Comparison of ENCODE assay signal across 9 cellular contexts in genomic region chr6:107713214-107713962, GRCh38.
DNase-seq lines count a peak whose midpoint lies in the region; FAIRE-seq and TF ChIP-seq lines count a peak whose summit lies in the region.
"Had no signal": no experiment of that assay in that cellular context is flagged by ENCODE, and none has a peak within 500 bp of the region (broad histone marks: within the 10 kb centered on the region; RNA-seq: fewer than 3 reads in every experiment).

No MANE protein-coding gene starts in this region.

- peak overlapping the region; percentile 96 for H3K27ac Mint-ChIP-seq in activated T-cell treated with anti-CD3 and anti-CD28 coated beads, Interleukin-2, amount 50 U/mL, for 24 hours

- FAIRE-seq in kidney (lab: Jason Lieb, UNC): no peak

- H3K36me3 ChIP-seq in kidney (ENCODE audit: control insufficient read depth in 1 of 2, insufficient read depth in 2 of 2, low read length in 2 of 2) (no peaks in the 10 kb centered on the region), subcutaneous abdominal adipose tissue (ENCODE audit: control insufficient read depth in 5 of 5, insufficient read depth in 5 of 5, low read length in 5 of 5) (no peaks in the 10 kb centered on the region)

- H3K4me1 ChIP-seq in kidney (ENCODE audit: control insufficient read depth in 1 of 2, insufficient read depth in 1 of 2, low read depth in 1 of 2, low read length in 2 of 2): peaks cover 0 to 6% of the 10 kb centered on the region in 2 donors
- peaks cover 0 to 25% (median 13%) of the 10 kb centered on the region in 5 donors for H3K4me1 ChIP-seq in subcutaneous abdominal adipose tissue (ENCODE audit: control insufficient read depth in 5 of 5, insufficient read depth in 5 of 5, low read length in 5 of 5)

- peaks cover 4% of the 10 kb centered on the region for H3K9me3 Mint-ChIP-seq in activated T-cell treated with anti-CD3 and anti-CD28 coated beads, Interleukin-2, amount 50 U/mL, for 24 hours

- H3K36me3 Mint-ChIP-seq in activated T-cell treated with anti-CD3 and anti-CD28 coated beads, Interleukin-2, amount 50 U/mL, for 24 hours (ENCODE audit: low read depth): peaks cover 9% of the 10 kb centered on the region

- intact Hi-C loops in kidney (cut with DNase I): no loop called here

- no peak for TF ChIP-seq CTCF in kidney (IDR thresholded peaks at IDR 0.05; ENCODE audit: borderline replicate concordance, extremely low read depth, insufficient read depth)

- DNase-seq in activated T-cell treated with anti-CD3 and anti-CD28 coated beads for 48 hours (ENCODE audit: low read depth) (peak; percentile 47), activated T-cell treated with anti-CD3 and anti-CD28 coated beads for 4 hours (no peak), kidney (no peak), A172 (ENCODE audit: low spot score) (no peak), Ammon's horn (ENCODE audit: low spot score) (no peak), SW 1271 (lab: John Stamatoyannopoulos, UW) (no peak)
- peak; percentile 70 for DNase-seq in activated T-cell treated with anti-CD3 and anti-CD28 coated beads, Interleukin-2, amount 50 U/mL, for 24 hours
- DNase-seq: amygdala had no signal

- H3K27me3 Mint-ChIP-seq in activated T-cell treated with anti-CD3 and anti-CD28 coated beads, Interleukin-2, amount 50 U/mL, for 24 hours: no peaks in the 10 kb centered on the region

- H3K4me3 ChIP-seq in kidney (ENCODE audit: low read length in 2 of 2): peak overlapping the region; percentile 15 to 39
- peak overlapping the region in 4 of 5 donors; percentile 42 to 57 (median 47) for H3K4me3 ChIP-seq in subcutaneous abdominal adipose tissue (ENCODE audit: low read depth in 1 of 5, low read length in 5 of 5)

- H3K27ac ChIP-seq in kidney (ENCODE audit: low read depth in 2 of 2, low read length in 2 of 2): no peak overlapping the region
- H3K27ac ChIP-seq in subcutaneous abdominal adipose tissue (ENCODE audit: low read depth, low read length): no peak overlapping the region

- H3K9ac ChIP-seq in kidney (ENCODE audit: low read length in 2 of 2) (no peak overlapping the region), subcutaneous abdominal adipose tissue (ENCODE audit: low read length in 5 of 5) (no peak overlapping the region)

- H3K27me3 ChIP-seq in subcutaneous abdominal adipose tissue (ENCODE audit: control insufficient read depth in 5 of 5, insufficient read depth in 4 of 5, low read length in 5 of 5): peaks cover 0 to 22% (median 7%) of the 10 kb centered on the region in 5 donors

- peaks cover 62% of the 10 kb centered on the region for H3K4me1 Mint-ChIP-seq in activated T-cell treated with anti-CD3 and anti-CD28 coated beads, Interleukin-2, amount 50 U/mL, for 24 hours (ENCODE audit: low read depth)

- H3K4me3 Mint-ChIP-seq in activated T-cell treated with anti-CD3 and anti-CD28 coated beads, Interleukin-2, amount 50 U/mL, for 24 hours: peak overlapping the region; percentile 58

- no peaks in the 10 kb centered on the region for H3K9me3 ChIP-seq in kidney (ENCODE audit: control insufficient read depth in 1 of 2, low read length in 2 of 2)
- H3K9me3 ChIP-seq in subcutaneous abdominal adipose tissue (ENCODE audit: control insufficient read depth in 5 of 5, low read length in 5 of 5): peaks cover 0 to 3% (median 0%) of the 10 kb centered on the region in 5 donors

Comparison
In these comparisons a context has a peak if more than half of its experiments do, and no peak if none do; other contexts are left out.
1. DNase-seq: peak in activated T-cell treated with anti-CD3 and anti-CD28 coated beads for 48 hours (single experiment) and activated T-cell treated with anti-CD3 and anti-CD28 coated beads, Interleukin-2, amount 50 U/mL, for 24 hours (single experiment); none in activated T-cell treated with anti-CD3 and anti-CD28 coated beads for 4 hours (single experiment), kidney (single experiment), A172 (single experiment), Ammon's horn (single experiment) and SW 1271 (0 of 2).